9 cellular contexts compared by ENCODE assay signal in the genomic region with DNA sequence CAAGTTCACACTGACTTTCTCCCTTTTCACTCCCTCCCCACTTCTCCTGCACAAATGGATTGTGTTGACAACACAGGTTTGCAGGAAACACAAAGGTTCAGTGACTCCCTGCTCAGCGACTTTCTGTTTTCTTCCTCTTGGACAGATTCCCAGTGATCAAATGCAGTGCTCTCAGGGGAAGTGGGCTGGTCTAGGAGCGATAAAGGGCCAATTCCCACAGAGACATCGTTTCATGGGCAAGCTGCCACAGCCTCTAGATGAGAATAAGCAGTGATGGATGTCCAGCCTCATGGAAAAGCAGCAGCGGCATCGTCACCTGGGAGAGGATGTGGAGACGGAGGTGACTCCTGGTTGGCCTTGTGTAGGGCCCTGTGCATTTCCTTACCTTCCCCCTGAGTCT. TPM values are rescaled to one million over a fixed set of nuclear protein-coding genes. Genes with fewer than 3 reads are reported as not detected.
DNase-seq lines count a peak whose midpoint lies in the region; ATAC-seq and TF ChIP-seq lines count a peak whose summit lies in the region.
"Had no signal": no experiment of that assay in that cellular context is flagged by ENCODE, and none has a peak within 500 bp of the region (broad histone marks: within the 10 kb centered on the region; RNA-seq: fewer than 3 reads in every experiment).

No MANE protein-coding gene starts in this region.

- DNase-seq in HT1080 (ENCODE audit: low read depth) (peak; percentile 17), NCI-H82 (lab: John Stamatoyannopoulos, UW) (peak; percentile 72), epithelial cell of esophagus (ENCODE audit: low read depth) (peak; percentile 5), pons (ENCODE audit: low spot score) (peak; percentile 27), activated gamma-delta T cell treated with Interleukin-2 at 50 U/mL for 16 hours (no peak), foreskin fibroblast (no peak)
- no peak for DNase-seq in stimulated activated CD4-positive, alpha-beta T cell treated with anti-CD3 and anti-CD28 coated beads, Interleukin-12 subunit alpha, Interleukin-12 subunit beta, amount 100 ng/mL, for 4 hours

- TF ChIP-seq CTCF in epithelial cell of esophagus (IDR thresholded peaks at IDR 0.05; ENCODE audit: insufficient read depth, low read depth, low read length, missing control alignments) = no peak
- no peak for TF ChIP-seq CTCF in foreskin fibroblast (IDR thresholded peaks at IDR 0.05; ENCODE audit: low read depth, low read length)

- no peak for ATAC-seq in GM21447 (IDR thresholded peaks at IDR 0.05; ENCODE audit: unreplicated experiment)

- no peak overlapping the region for H3K4me3 ChIP-seq in epithelial cell of esophagus (ENCODE audit: low read length)
- H3K4me3 ChIP-seq in foreskin fibroblast (ENCODE audit: low read depth in 1 of 2, low read length in 2 of 2) = no peak overlapping the region

RNA-seq across cellular contexts. Expression of gene FYB2, which starts 30.6 kb away (rescaled TPM):
- not detected in 2 replicates for total RNA-seq in HT1080 (2014; rRNA removed; shearing (Covaris generic))
- polyA plus RNA-seq in HT1080 (2015; cell fraction: cytosol; rRNA removed) = not detected in 2 replicates
- not detected in 2 replicates for polyA plus RNA-seq in HT1080 (2015; cell fraction: nucleus; rRNA removed)
- total RNA-seq: T-helper 1 cell treated with Interleukin-12 subunit alpha and Interleukin-12 subunit beta and Interleukin-4 antibody, amounts not matched to agents 30 ng/mL and 1 ng/mL, for 36 hours had no signal

Comparison
In these comparisons a context has a peak if more than half of its experiments do, and no peak if none do; other contexts are left out.
1. DNase-seq: peak in HT1080 (single experiment), NCI-H82 (single experiment), epithelial cell of esophagus (single experiment) and pons (single experiment); none in activated gamma-delta T cell treated with Interleukin-2 at 50 U/mL for 16 hours (single experiment), stimulated activated CD4-positive, alpha-beta T cell treated with anti-CD3 and anti-CD28 coated beads, Interleukin-12 subunit alpha, Interleukin-12 subunit beta, amount 100 ng/mL, for 4 hours (single experiment) and foreskin fibroblast (0 of 2).